Comparison of ENCODE assay signal across 1 cellular context in genomic region chr15:101135532-101136166, GRCh38.
TF ChIP-seq lines count a peak whose summit lies in the region.

No MANE protein-coding gene starts in this region.

TF ChIP-seq in GM12878, 131 proteins besides CTCF, POLR2A, EP300 and RAD21 (continued from another document):
- no peak for TF ChIP-seq ZNF592 (IDR thresholded peaks at IDR 0.05)
- no peak for TF ChIP-seq TAF1 (IDR thresholded peaks at IDR 0.05; ENCODE audit: borderline replicate concordance, low read depth, low read length)
- TF ChIP-seq MTA2 (IDR thresholded peaks at IDR 0.05; ENCODE audit: low read depth) = peak; percentile 74
- peak; percentile 52; the same call in 1 of the 2 replicates for TF ChIP-seq CHD2 (IDR thresholded peaks at IDR 0.05; ENCODE audit: borderline replicate concordance, low read depth, low read length)
- no peak for TF ChIP-seq SPI1 (IDR thresholded peaks at IDR 0.05; ENCODE audit: borderline replicate concordance, insufficient read depth, low read depth, low read length)
- no peak for TF ChIP-seq CBX3 (IDR thresholded peaks at IDR 0.05; ENCODE audit: borderline replicate concordance, low read depth)
- TF ChIP-seq TARDBP (IDR thresholded peaks at IDR 0.05; ENCODE audit: borderline replicate concordance) = no peak
- no peak for TF ChIP-seq BRCA1 (IDR thresholded peaks at IDR 0.05; ENCODE audit: low read depth, low read length)
- TF ChIP-seq NFXL1 (IDR thresholded peaks at IDR 0.05; ENCODE audit: borderline replicate concordance) = no peak
- TF ChIP-seq YY1 (IDR thresholded peaks at IDR 0.05; ENCODE audit: low read depth, low read length) = 0 out of 2 replicates have a peak, but pooled peaks have one; percentile 22
- TF ChIP-seq SMAD5 (IDR thresholded peaks at IDR 0.05; ENCODE audit: low read depth) = no peak
- TF ChIP-seq SUZ12 (IDR thresholded peaks at IDR 0.05; ENCODE audit: unreplicated experiment) = no peak
- TF ChIP-seq HDAC2 (IDR thresholded peaks at IDR 0.05) = no peak
- TF ChIP-seq TCF7 (IDR thresholded peaks at IDR 0.05; ENCODE audit: borderline replicate concordance) = no peak
- no peak for TF ChIP-seq IRF5 (IDR thresholded peaks at IDR 0.05; ENCODE audit: borderline replicate concordance)
- TF ChIP-seq PBX3 (IDR thresholded peaks at IDR 0.05; ENCODE audit: insufficient replicate concordance, low read depth, low read length) = no peak
- peak; percentile 90 for TF ChIP-seq RUNX3 (IDR thresholded peaks at IDR 0.05; ENCODE audit: low read length)
- 0 out of 2 replicates have a peak, but pooled peaks have one; percentile 61 for TF ChIP-seq CBFB (IDR thresholded peaks at IDR 0.05; ENCODE audit: low read depth)
- TF ChIP-seq CUX1 (IDR thresholded peaks at IDR 0.05; ENCODE audit: insufficient replicate concordance, low read depth, low read length) = no peak
- no peak for TF ChIP-seq JUND (IDR thresholded peaks at IDR 0.05; ENCODE audit: low read depth, low read length)
- no peak for TF ChIP-seq TCF3 (IDR thresholded peaks at IDR 0.05; ENCODE audit: borderline replicate concordance, insufficient read depth, low read depth, low read length)
- TF ChIP-seq NFIC (IDR thresholded peaks at IDR 0.05; ENCODE audit: low read depth, low read length) = peak; percentile 65
- TF ChIP-seq YBX1 (IDR thresholded peaks at IDR 0.05) = no peak
- TF ChIP-seq SRF (IDR thresholded peaks at IDR 0.05; ENCODE audit: low read depth in 2 of 2, low read length in 2 of 2) = no peak
- no peak for TF ChIP-seq SREBF2 (IDR thresholded peaks at IDR 0.05; ENCODE audit: low read length)
- TF ChIP-seq SIX5 (IDR thresholded peaks at IDR 0.05; ENCODE audit: low read depth, low read length, severe bottlenecking) = no peak
- TF ChIP-seq E2F8 (IDR thresholded peaks at IDR 0.05; ENCODE audit: low read depth, partially characterized antibody) = no peak
- TF ChIP-seq RCOR1 (conservative IDR thresholded peaks at IDR 0.05; ENCODE audit: low read depth, low read length) = no peak
- TF ChIP-seq IRF3 (IDR thresholded peaks at IDR 0.05) = no peak
- peak; percentile 50; the same call in 1 of the 2 replicates for TF ChIP-seq FOXM1 (IDR thresholded peaks at IDR 0.05; ENCODE audit: low read depth, low read length)
- TF ChIP-seq NR2C1 (IDR thresholded peaks at IDR 0.05) = peak; percentile 18; the same call in 1 of the 2 replicates
- no peak for TF ChIP-seq ZBTB4 (CRISPR knock-in tag; IDR thresholded peaks at IDR 0.05)
- TF ChIP-seq SMARCA5 (IDR thresholded peaks at IDR 0.05) = no peak
- peak; percentile 77 for TF ChIP-seq DPF2 (IDR thresholded peaks at IDR 0.05)
- TF ChIP-seq MYB (IDR thresholded peaks at IDR 0.05; ENCODE audit: borderline replicate concordance, low read depth, low read length) = no peak
- TF ChIP-seq KDM1A (IDR thresholded peaks at IDR 0.05; ENCODE audit: borderline replicate concordance) = no peak
